Comparison of ENCODE assay signal across 9 cellular contexts in genomic region chr18:47953471-47953931, GRCh38. TPM values are rescaled to one million over a fixed set of nuclear protein-coding genes. Genes with fewer than 3 reads are reported as not detected.
A peak's percentile ranks its signal among the peaks of the same experiment; 100 is the strongest.
DNase-seq lines count a peak whose midpoint lies in the region; ATAC-seq, FAIRE-seq and TF ChIP-seq lines count a peak whose summit lies in the region.
"Had no signal": no experiment of that assay in that cellular context is flagged by ENCODE, and none has a peak within 500 bp of the region (broad histone marks: within the 10 kb centered on the region; RNA-seq: fewer than 3 reads in every experiment).

No MANE protein-coding gene starts in this region.

- no peak for TF ChIP-seq POLR2A in A549 (IDR thresholded peaks at IDR 0.05; ENCODE audit: low read length)

- TF ChIP-seq CTCF in A549 (IDR thresholded peaks at IDR 0.05), result no peak
- no peak for TF ChIP-seq CTCF in GM10248 (IDR thresholded peaks at IDR 0.05; ENCODE audit: control extremely low read depth, extremely low read depth, low read depth, missing control alignments)
- no peak for TF ChIP-seq CTCF in left lung (IDR thresholded peaks at IDR 0.05)
- no peak for TF ChIP-seq CTCF in PC-9 (conservative IDR thresholded peaks at IDR 0.05)

- no peak overlapping the region for H2AFZ ChIP-seq in PC-9

- WGBS in A549 (ENCODE audit: missing lambda C conversion rate), result 81% methylated on average over 6 of the region's 6 CpGs

- no peak for TF ChIP-seq RAD21 in A549 (conservative IDR thresholded peaks at IDR 0.05 in 1 of 2, IDR thresholded peaks at IDR 0.05 in 1 of 2)

- no peak overlapping the region for H3K4me3 ChIP-seq in A549
- no peak overlapping the region for H3K4me3 ChIP-seq in left lung
- no peak overlapping the region for H3K4me3 ChIP-seq in PC-9
- H3K4me3 ChIP-seq: cardiac muscle cell had no signal

- H3K9me3 ChIP-seq in A549, result 0 out of 3 replicates have a peak, but pooled peaks cover 3% of the 10 kb centered on the region
- H3K9me3 ChIP-seq in left lung, result no peaks in the 10 kb centered on the region
- no peaks in the 10 kb centered on the region for H3K9me3 ChIP-seq in PC-9 (ENCODE audit: insufficient read depth, low read depth)

- BruUV-seq in PC-9 (replicated peaks; lab: Mats Ljungman, UMichigan), result no TSS peak

- no peak overlapping the region for H3K4me2 ChIP-seq in A549
- no peak overlapping the region for H3K4me2 ChIP-seq in PC-9

- TF ChIP-seq EP300 in A549 (IDR thresholded peaks at IDR 0.05), result no peak

- ATAC-seq in A549, result no peak
- ATAC-seq in HG02943 (IDR thresholded peaks at IDR 0.05; ENCODE audit: low read depth, unreplicated experiment), result peak; percentile 89
- ATAC-seq in left lung, result peak; percentile 81

- peaks cover 14% of the 10 kb centered on the region; the same call in 2 of the 3 replicates for H3K4me1 ChIP-seq in A549
- peaks cover 0 to 6% of the 10 kb centered on the region in 2 donors for H3K4me1 ChIP-seq in left lung
- no peaks in the 10 kb centered on the region for H3K4me1 ChIP-seq in PC-9 (replicated peaks; ENCODE audit: insufficient read depth)

- DNase-seq in A549 (ENCODE audit: low read depth in 1 of 2, low spot score in 1 of 2) (no peak), GM10248 (ENCODE audit: extremely low spot score) (peak; percentile 24), NCI-H82 treated with DMSO at 0.1 percent for 48 hours (lab: John Stamatoyannopoulos, UW; ENCODE audit: unreplicated experiment) (peak; percentile 86), anterior cingulate cortex (lab: John Stamatoyannopoulos, UW) (peak in 46 of 58 donors; percentile 2 to 78 (median 32)), left lung (peak in 1 of 2 donors; percentile 36), PC-9 (no peak), NCI-H748 treated with DMSO at 0.1 percent for 48 hours (lab: John Stamatoyannopoulos, UW) (no peak)

- H3K9me2 ChIP-seq in PC-9 (ENCODE audit: insufficient read depth), result no peaks in the 10 kb centered on the region

- intact Hi-C loops in left lung (cut with DNase I), result no loop called here
- intact Hi-C loops in PC-9 (cut with micrococcal nuclease; ENCODE audit: unreplicated experiment), result no loop called here

- no peaks in the 10 kb centered on the region for H3F3A ChIP-seq in PC-9 (ENCODE audit: insufficient read depth, low read depth)

- POLR2A ChIA-PET in A549 (lab: Yijun Ruan, JAX) (no interaction called here), GM10248 (lab: Yijun Ruan, JAX) (no interaction called here), PC-9 (lab: Charles Lee; ENCODE audit: unreplicated experiment) (no interaction called here)

- H3K79me2 ChIP-seq in PC-9 (ENCODE audit: low read depth), result no peaks in the 10 kb centered on the region

- H3K27me3 ChIP-seq in left lung (no peaks in the 10 kb centered on the region), PC-9 (ENCODE audit: insufficient read depth, low read depth) (peaks cover 13% of the 10 kb centered on the region)
- H3K27me3 ChIP-seq: cardiac muscle cell had no signal

- FAIRE-seq in A549 (lab: Jason Lieb, UNC), result no peak

- CTCF ChIA-PET in A549 (lab: Yijun Ruan, JAX), result no interaction called here
- CTCF ChIA-PET in GM10248 (lab: Yijun Ruan, JAX), result interaction anchor here (1.5 kb wide), 1 partner anchor 18 kb away, joined by 4 read pairs; no protein-coding TSS in a partner anchor
- CTCF ChIA-PET in PC-9 (lab: Charles Lee), result no interaction called here

- H3K27ac ChIP-seq in A549 (peak overlapping the region; percentile 13 to 46; a peak in 3 of 6 replicates), left lung (peak overlapping the region in 1 of 2 donors; percentile 16), PC-9 (no peak overlapping the region)
- H3K27ac ChIP-seq: cardiac muscle cell had no signal

- H3K36me3 ChIP-seq in left lung, result no peaks in the 10 kb centered on the region
- H3K36me3 ChIP-seq in PC-9 (ENCODE audit: low read depth), result no peaks in the 10 kb centered on the region
- H3K36me3 ChIP-seq: cardiac muscle cell had no signal

- no peaks in the 10 kb centered on the region for H4K20me1 ChIP-seq in PC-9 (ENCODE audit: insufficient read depth)

TF ChIP-seq in A549, 52 proteins besides CTCF, POLR2A, EP300 and RAD21 (continues in another document):
- TF ChIP-seq MAFK (IDR thresholded peaks at IDR 0.05; ENCODE audit: partially characterized antibody), result no peak
- no peak for TF ChIP-seq MYC (IDR thresholded peaks at IDR 0.05; ENCODE audit: borderline replicate concordance, low read length)
- TF ChIP-seq RNF2 (IDR thresholded peaks at IDR 0.05; ENCODE audit: borderline replicate concordance, low read depth), result no peak
- TF ChIP-seq KDM1A (IDR thresholded peaks at IDR 0.05; ENCODE audit: low read depth), result no peak
- no peak for TF ChIP-seq MAZ (IDR thresholded peaks at IDR 0.05; ENCODE audit: borderline replicate concordance, low read depth, low read length)
- no peak for TF ChIP-seq HMGXB4 (CRISPR knock-in tag; IDR thresholded peaks at IDR 0.05; ENCODE audit: borderline replicate concordance)
- no peak for TF ChIP-seq TFCP2L1 (CRISPR knock-in tag; IDR thresholded peaks at IDR 0.05)
- no peak for TF ChIP-seq ELK1 (IDR thresholded peaks at IDR 0.05; ENCODE audit: low read depth, low read length)
- TF ChIP-seq HDAC2 (IDR thresholded peaks at IDR 0.05), result no peak
- TF ChIP-seq, protein P1, sequence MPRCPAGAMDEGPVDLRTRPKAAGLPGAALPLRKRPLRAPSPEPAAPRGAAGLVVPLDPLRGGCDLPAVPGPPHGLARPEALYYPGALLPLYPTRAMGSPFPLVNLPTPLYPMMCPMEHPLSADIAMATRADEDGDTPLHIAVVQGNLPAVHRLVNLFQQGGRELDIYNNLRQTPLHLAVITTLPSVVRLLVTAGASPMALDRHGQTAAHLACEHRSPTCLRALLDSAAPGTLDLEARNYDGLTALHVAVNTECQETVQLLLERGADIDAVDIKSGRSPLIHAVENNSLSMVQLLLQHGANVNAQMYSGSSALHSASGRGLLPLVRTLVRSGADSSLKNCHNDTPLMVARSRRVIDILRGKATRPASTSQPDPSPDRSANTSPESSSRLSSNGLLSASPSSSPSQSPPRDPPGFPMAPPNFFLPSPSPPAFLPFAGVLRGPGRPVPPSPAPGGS (IDR thresholded peaks at IDR 0.05), result no peak
- no peak for TF ChIP-seq RFX5 (IDR thresholded peaks at IDR 0.05)
- TF ChIP-seq EHMT2 (IDR thresholded peaks at IDR 0.05; ENCODE audit: low read depth), result no peak
- no peak for TF ChIP-seq REST (IDR thresholded peaks at IDR 0.05)
- no peak for TF ChIP-seq ZC3H11A (IDR thresholded peaks at IDR 0.05)
- no peak for TF ChIP-seq FOSL2 (IDR thresholded peaks at IDR 0.05)
- TF ChIP-seq FOSL2 (CRISPR knock-in tag; IDR thresholded peaks at IDR 0.05), result no peak
- no peak for TF ChIP-seq ZNF302 (CRISPR knock-in tag; IDR thresholded peaks at IDR 0.05)
- TF ChIP-seq FOSB (CRISPR knock-in tag; IDR thresholded peaks at IDR 0.05), result no peak

RNA-seq across cellular contexts. Expression of gene SMAD2, which starts 23.0 kb away (rescaled TPM):
- 217 and 229 TPM in 2 replicates for polyA plus RNA-seq in A549 (2011; rRNA removed)
- polyA plus RNA-seq in A549 (2012; cell fraction: cytosol; rRNA removed), result 42.4 TPM in 2 replicates
- 17.1 and 25.1 TPM in 2 replicates for polyA plus RNA-seq in A549 (2012; cell fraction: nucleus; rRNA removed)
- 121 to 133 TPM (median 131 TPM) in 3 replicates for polyA plus RNA-seq in A549 (2017; fragmentation: RNase III; extraction: RNeasy Plus Mini Kit Qiagen cat#74134 plus additional on column Dnase treatment)
- 204 and 226 TPM in 2 replicates for polyA minus RNA-seq in A549 (2011; rRNA and poly(A)+ RNA removed)
- total RNA-seq in left lung, result 100 to 1,000 TPM; 131 to 143 TPM
- 90.9 and 97.0 TPM in 2 replicates for total RNA-seq in PC-9 (2021)

Comparison
In these comparisons a context has a peak if more than half of its experiments do, and no peak if none do; other contexts are left out.
1. ATAC-seq: peak in HG02943 (single experiment) and left lung (single experiment); none in A549 (0 of 2).
2. DNase-seq: peak in GM10248 (single experiment), NCI-H82 treated with DMSO at 0.1 percent for 48 hours (single experiment) and anterior cingulate cortex (46 of 58); none in A549 (0 of 2), PC-9 (0 of 2) and NCI-H748 treated with DMSO at 0.1 percent for 48 hours (single experiment).